29 cellular contexts compared by ENCODE assay signal in genomic region chr5:139829471-139829870, GRCh38. TPM values are rescaled to one million over a fixed set of nuclear protein-coding genes. Genes with fewer than 3 reads are reported as not detected.
"Had no signal": no experiment of that assay in that cellular context is flagged by ENCODE, and none has a peak within 500 bp of the region (broad histone marks: within the 10 kb centered on the region; RNA-seq: fewer than 3 reads in every experiment).

No MANE protein-coding gene starts in this region.

- ATAC-seq: activated CD8-positive, alpha-beta T cell treated with anti-CD3 and anti-CD28 coated beads for 36 hours; activated naive CD8-positive, alpha-beta T cell treated with anti-CD3 and anti-CD28 coated beads, Interleukin-2, amount 50 U/mL, for 24 hours; activated T-cell treated with anti-CD3 and anti-CD28 coated beads, Interleukin-2, amount 50 U/mL, for 4 hours; activated T-cell treated with anti-CD3 and anti-CD28 coated beads, Interleukin-2, amount 50 U/mL, for 72 hours; activated T-helper 17 cell treated with anti-CD3 and anti-CD28 coated beads, Interleukin-2, amount 50 U/mL, for 72 hours had no signal

- H3K4me3 ChIP-seq: ascending aorta had no signal

- H3K27ac ChIP-seq: ascending aorta, VCaP had no signal

- H3K9me3 ChIP-seq: ascending aorta had no signal

- DNase-seq: activated B cell treated with CpG ODN at 0.5 μM for 24 hours; activated CD4-positive, alpha-beta memory T cell treated with anti-CD3 and anti-CD28 coated beads for 36 hours; activated CD4-positive, alpha-beta T cell treated with anti-CD3 and anti-CD28 coated beads for 4 hours; activated CD4-positive, alpha-beta T cell treated with anti-CD3 and anti-CD28 coated beads, Interleukin-2, amount 10 ng/mL, durations not matched to agents 24 days and 14 days; activated CD4-positive, alpha-beta T cell treated with anti-CD3 and anti-CD28 coated beads, Interleukin-2, amount 50 U/mL, for 1 hour; activated CD4-positive, alpha-beta T cell treated with anti-CD3 and anti-CD28 coated beads, Interleukin-2, amount 50 U/mL, for 4 hours; activated CD4-positive, CD25-positive, alpha-beta regulatory T cell treated with anti-CD3 and anti-CD28 coated beads, Interleukin-2, amount 50 U/mL, for 72 hours; activated CD8-positive, alpha-beta memory T cell treated with anti-CD3 and anti-CD28 coated beads, Interleukin-2, amount 50 U/mL, for 4 hours; activated CD8-positive, alpha-beta T cell treated with anti-CD3 and anti-CD28 coated beads for 36 hours; activated effector memory CD4-positive, alpha-beta T cell treated with anti-CD3 and anti-CD28 coated beads, Interleukin-2, amount 50 U/mL, for 16 hours; activated gamma-delta T cell treated with Interleukin-2 at 50 U/mL for 16 hours; activated naive CD4-positive, alpha-beta T cell; activated naive CD4-positive, alpha-beta T cell treated with anti-CD3 and anti-CD28 coated beads for 36 hours; activated naive CD4-positive, alpha-beta T cell treated with anti-CD3 and anti-CD28 coated beads, Interleukin-2, amount 50 U/mL, for 16 hours; activated naive CD8-positive, alpha-beta T cell treated with anti-CD3 and anti-CD28 coated beads, Interleukin-2, amount 10 ng/mL, durations not matched to agents 7 days and 5 days; activated naive CD8-positive, alpha-beta T cell treated with anti-CD3 and anti-CD28 coated beads, Interleukin-2, amount 50 U/mL, for 24 hours; activated T-cell treated with anti-CD3 and anti-CD28 coated beads for 4 hours; activated T-cell treated with anti-CD3 and anti-CD28 coated beads, Interleukin-2, amount 50 U/mL, for 1 hour; activated T-cell treated with anti-CD3 and anti-CD28 coated beads, Interleukin-2, amount 50 U/mL, for 4 hours; activated T-cell treated with anti-CD3 and anti-CD28 coated beads, Interleukin-2, amount 50 U/mL, for 72 hours; cerebellar nuclear complex; T-helper 1 cell; T-helper 2 cell; T-helper 9 cell had no signal

- H3K4me1 ChIP-seq: ascending aorta had no signal

- H3K27me3 ChIP-seq: ascending aorta had no signal

- H3K36me3 ChIP-seq: ascending aorta had no signal

RNA-seq across cellular contexts. Expression of gene PSD2, which starts 33.9 kb away (rescaled TPM):
- total RNA-seq: activated B cell treated with CpG ODN at 0.5 μM for 24 hours; activated CD4-positive, alpha-beta memory T cell treated with anti-CD3 and anti-CD28 coated beads for 36 hours; activated CD4-positive, alpha-beta T cell treated with anti-CD3 and anti-CD28 coated beads, Interleukin-2, amount 10 ng/mL, durations not matched to agents 24 days and 14 days; activated CD8-positive, alpha-beta memory T cell treated with anti-CD3 and anti-CD28 coated beads for 36 hours; activated naive CD4-positive, alpha-beta T cell treated with anti-CD3 and anti-CD28 coated beads for 36 hours; activated T-cell treated with anti-CD3 and anti-CD28 coated beads, Interleukin-2, amount 50 U/mL, for 4 hours; activated T-cell treated with anti-CD3 and anti-CD28 coated beads, Interleukin-2, amount 50 U/mL, for 72 hours; activated T-helper 1 cell treated with anti-CD3 and anti-CD28 coated beads, Interleukin-12 subunit alpha, Interleukin-12 subunit beta, Interleukin-2, Interleukin-4 antibody, amounts not matched to agents 30 ng/mL and 10 ng/mL and 1 ng/mL, durations not matched to agents 14 hours and 24 hours and 36 hours; activated T-helper 17 cell treated with anti-CD3 and anti-CD28 coated beads, Interleukin-2, amount 50 U/mL, for 72 hours; ascending aorta had no signal
